Comparison of ENCODE assay signal across 1 cellular context in the genomic region with DNA sequence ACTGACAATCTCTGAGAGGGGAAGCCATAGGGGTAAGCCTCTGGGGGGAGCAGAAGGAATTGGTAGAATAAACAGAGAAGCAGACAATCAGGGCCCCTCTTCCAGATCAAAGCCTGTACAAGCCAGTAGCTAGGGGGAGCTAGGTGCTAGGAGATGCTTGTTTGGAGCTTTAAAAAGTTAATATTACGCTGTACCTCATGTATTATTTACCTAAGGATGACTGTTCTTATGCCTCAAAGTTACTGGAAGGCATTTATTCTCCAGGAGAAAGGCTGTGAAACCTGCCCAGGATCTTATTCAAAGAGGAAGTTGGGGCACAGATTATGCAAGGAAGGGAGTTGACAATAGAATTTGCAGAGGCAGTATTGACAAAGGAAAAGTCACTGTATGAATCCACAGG.
TF ChIP-seq lines count a peak whose summit lies in the region.

No MANE protein-coding gene starts in this region.

TF ChIP-seq in GM23338, 12 proteins besides CTCF, POLR2A, EP300 and RAD21 (continued from another document):
- TF ChIP-seq, protein P1, sequence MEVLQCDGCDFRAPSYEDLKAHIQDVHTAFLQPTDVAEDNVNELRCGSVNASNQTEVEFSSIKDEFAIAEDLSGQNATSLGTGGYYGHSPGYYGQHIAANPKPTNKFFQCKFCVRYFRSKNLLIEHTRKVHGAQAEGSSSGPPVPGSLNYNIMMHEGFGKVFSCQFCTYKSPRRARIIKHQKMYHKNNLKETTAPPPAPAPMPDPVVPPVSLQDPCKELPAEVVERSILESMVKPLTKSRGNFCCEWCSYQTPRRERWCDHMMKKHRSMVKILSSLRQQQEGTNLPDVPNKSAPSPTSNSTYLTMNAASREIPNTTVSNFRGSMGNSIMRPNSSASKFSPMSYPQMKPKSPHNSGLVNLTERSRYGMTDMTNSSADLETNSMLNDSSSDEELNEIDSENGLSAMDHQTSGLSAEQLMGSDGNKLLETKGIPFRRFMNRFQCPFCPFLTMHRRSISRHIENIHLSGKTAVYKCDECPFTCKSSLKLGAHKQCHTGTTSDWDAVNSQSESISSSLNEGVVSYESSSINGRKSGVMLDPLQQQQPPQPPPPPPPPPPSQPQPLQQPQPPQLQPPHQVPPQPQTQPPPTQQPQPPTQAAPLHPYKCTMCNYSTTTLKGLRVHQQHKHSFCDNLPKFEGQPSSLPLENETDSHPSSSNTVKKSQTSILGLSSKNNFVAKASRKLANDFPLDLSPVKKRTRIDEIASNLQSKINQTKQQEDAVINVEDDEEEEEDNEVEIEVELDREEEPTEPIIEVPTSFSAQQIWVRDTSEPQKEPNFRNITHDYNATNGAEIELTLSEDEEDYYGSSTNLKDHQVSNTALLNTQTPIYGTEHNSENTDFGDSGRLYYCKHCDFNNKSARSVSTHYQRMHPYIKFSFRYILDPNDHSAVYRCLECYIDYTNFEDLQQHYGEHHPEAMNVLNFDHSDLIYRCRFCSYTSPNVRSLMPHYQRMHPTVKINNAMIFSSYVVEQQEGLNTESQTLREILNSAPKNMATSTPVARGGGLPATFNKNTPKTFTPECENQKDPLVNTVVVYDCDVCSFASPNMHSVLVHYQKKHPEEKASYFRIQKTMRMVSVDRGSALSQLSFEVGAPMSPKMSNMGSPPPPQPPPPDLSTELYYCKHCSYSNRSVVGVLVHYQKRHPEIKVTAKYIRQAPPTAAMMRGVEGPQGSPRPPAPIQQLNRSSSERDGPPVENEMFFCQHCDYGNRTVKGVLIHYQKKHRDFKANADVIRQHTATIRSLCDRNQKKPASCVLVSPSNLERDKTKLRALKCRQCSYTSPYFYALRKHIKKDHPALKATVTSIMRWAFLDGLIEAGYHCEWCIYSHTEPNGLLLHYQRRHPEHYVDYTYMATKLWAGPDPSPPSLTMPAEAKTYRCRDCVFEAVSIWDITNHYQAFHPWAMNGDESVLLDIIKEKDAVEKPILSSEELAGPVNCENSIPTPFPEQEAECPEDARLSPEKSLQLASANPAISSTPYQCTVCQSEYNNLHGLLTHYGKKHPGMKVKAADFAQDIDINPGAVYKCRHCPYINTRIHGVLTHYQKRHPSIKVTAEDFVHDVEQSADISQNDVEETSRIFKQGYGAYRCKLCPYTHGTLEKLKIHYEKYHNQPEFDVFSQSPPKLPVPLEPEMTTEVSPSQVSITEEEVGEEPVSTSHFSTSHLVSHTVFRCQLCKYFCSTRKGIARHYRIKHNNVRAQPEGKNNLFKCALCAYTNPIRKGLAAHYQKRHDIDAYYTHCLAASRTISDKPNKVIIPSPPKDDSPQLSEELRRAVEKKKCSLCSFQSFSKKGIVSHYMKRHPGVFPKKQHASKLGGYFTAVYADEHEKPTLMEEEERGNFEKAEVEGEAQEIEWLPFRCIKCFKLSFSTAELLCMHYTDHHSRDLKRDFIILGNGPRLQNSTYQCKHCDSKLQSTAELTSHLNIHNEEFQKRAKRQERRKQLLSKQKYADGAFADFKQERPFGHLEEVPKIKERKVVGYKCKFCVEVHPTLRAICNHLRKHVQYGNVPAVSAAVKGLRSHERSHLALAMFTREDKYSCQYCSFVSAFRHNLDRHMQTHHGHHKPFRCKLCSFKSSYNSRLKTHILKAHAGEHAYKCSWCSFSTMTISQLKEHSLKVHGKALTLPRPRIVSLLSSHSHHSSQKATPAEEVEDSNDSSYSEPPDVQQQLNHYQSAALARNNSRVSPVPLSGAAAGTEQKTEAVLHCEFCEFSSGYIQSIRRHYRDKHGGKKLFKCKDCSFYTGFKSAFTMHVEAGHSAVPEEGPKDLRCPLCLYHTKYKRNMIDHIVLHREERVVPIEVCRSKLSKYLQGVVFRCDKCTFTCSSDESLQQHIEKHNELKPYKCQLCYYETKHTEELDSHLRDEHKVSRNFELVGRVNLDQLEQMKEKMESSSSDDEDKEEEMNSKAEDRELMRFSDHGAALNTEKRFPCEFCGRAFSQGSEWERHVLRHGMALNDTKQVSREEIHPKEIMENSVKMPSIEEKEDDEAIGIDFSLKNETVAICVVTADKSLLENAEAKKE (CRISPR knock-in tag; IDR thresholded peaks at IDR 0.05) = no peak
- TF ChIP-seq ZNF331 (CRISPR knock-in tag; IDR thresholded peaks at IDR 0.05; ENCODE audit: low read depth) (no peak), JUNB (IDR thresholded peaks at IDR 0.05; ENCODE audit: unreplicated experiment) (no peak), EZH2 (IDR thresholded peaks at IDR 0.05; ENCODE audit: low read depth, unreplicated experiment) (no peak), STAT1 (IDR thresholded peaks at IDR 0.05; ENCODE audit: unreplicated experiment) (no peak), EZH2phosphoT487 (IDR thresholded peaks at IDR 0.05; ENCODE audit: unreplicated experiment) (no peak)
- TF ChIP-seq, protein P2, sequence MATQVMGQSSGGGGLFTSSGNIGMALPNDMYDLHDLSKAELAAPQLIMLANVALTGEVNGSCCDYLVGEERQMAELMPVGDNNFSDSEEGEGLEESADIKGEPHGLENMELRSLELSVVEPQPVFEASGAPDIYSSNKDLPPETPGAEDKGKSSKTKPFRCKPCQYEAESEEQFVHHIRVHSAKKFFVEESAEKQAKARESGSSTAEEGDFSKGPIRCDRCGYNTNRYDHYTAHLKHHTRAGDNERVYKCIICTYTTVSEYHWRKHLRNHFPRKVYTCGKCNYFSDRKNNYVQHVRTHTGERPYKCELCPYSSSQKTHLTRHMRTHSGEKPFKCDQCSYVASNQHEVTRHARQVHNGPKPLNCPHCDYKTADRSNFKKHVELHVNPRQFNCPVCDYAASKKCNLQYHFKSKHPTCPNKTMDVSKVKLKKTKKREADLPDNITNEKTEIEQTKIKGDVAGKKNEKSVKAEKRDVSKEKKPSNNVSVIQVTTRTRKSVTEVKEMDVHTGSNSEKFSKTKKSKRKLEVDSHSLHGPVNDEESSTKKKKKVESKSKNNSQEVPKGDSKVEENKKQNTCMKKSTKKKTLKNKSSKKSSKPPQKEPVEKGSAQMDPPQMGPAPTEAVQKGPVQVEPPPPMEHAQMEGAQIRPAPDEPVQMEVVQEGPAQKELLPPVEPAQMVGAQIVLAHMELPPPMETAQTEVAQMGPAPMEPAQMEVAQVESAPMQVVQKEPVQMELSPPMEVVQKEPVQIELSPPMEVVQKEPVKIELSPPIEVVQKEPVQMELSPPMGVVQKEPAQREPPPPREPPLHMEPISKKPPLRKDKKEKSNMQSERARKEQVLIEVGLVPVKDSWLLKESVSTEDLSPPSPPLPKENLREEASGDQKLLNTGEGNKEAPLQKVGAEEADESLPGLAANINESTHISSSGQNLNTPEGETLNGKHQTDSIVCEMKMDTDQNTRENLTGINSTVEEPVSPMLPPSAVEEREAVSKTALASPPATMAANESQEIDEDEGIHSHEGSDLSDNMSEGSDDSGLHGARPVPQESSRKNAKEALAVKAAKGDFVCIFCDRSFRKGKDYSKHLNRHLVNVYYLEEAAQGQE (IDR thresholded peaks at IDR 0.05; ENCODE audit: unreplicated experiment) = no peak
TF ChIP-seq in GM23338: peak in this region for 0.
